Comparison of ENCODE assay signal across 16 cellular contexts in the genomic region with DNA sequence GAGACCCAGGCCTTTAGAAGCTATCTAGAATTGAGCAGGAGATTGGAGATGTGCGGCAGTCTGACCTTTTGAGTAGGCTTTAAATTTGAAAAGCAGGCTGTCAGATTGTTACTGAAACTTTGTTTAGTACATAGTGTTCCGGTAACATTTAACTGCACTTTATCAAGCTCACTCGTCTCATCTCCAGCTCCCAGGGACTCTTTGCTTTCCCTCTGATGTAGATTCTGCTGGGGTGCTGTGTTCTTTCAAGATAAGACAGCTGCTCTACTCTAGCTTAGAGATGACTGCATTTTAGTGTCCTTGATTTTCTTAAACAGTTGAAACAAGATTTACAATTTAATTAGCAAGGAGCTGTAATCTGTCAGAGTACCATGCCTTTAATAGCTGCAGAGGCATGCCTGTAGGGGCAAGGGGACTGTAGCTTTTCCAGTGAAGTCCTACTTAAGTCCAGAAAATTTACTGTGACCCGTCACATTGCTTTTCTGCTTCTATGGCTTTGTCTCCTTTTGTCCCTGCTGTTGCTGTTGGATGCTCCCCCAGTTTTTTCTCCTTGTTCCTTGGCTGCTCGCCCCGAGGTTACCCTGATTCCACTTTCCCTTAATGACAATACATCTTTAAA. TPM values are rescaled to one million over a fixed set of nuclear protein-coding genes. Genes with fewer than 3 reads are reported as not detected.
DNase-seq lines count a peak whose midpoint lies in the region; ATAC-seq and TF ChIP-seq lines count a peak whose summit lies in the region.
"Had no signal": no experiment of that assay in that cellular context is flagged by ENCODE, and none has a peak within 500 bp of the region (broad histone marks: within the 10 kb centered on the region; RNA-seq: fewer than 3 reads in every experiment).

No MANE protein-coding gene starts in this region.

- H2AK5ac ChIP-seq in mesenchymal stem cell (ENCODE audit: low read length, severe bottlenecking): no peak overlapping the region

- H3K36me3 Mint-ChIP-seq in activated CD4-positive, alpha-beta T cell treated with anti-CD3 and anti-CD28 coated beads, Interleukin-2, amount 10 ng/mL, durations not matched to agents 24 days and 14 days (ENCODE audit: low read depth): no peaks in the 10 kb centered on the region

- no peak for DNase-seq in activated CD4-positive, alpha-beta T cell treated with anti-CD3 and anti-CD28 coated beads, Interleukin-2, amount 10 ng/mL, durations not matched to agents 24 days and 14 days
- DNase-seq in activated CD4-positive, alpha-beta T cell treated with anti-CD3 and anti-CD28 coated beads for 48 hours: no peak
- DNase-seq in body of pancreas (peak in 1 of 4 donors; percentile 22), mesenchymal stem cell (peak; percentile 86), stomach (no peak), DMS 273 (lab: John Stamatoyannopoulos, UW; ENCODE audit: unreplicated experiment) (no peak), NCI-H187 treated with DMSO at 0.1 percent for 48 hours (lab: John Stamatoyannopoulos, UW) (no peak)
- DNase-seq: 8988T; CD4-positive, alpha-beta T cell; cerebellar nuclear complex; NCI-H1048; NCI-H446; PC-9; right lobe of liver had no signal

- no peak overlapping the region for H3K9ac ChIP-seq in mesenchymal stem cell (ENCODE audit: low read length)

- peak overlapping the region; percentile 30 for H3K27ac Mint-ChIP-seq in activated CD4-positive, alpha-beta T cell treated with anti-CD3 and anti-CD28 coated beads, Interleukin-2, amount 10 ng/mL, durations not matched to agents 24 days and 14 days
- H3K27ac Mint-ChIP-seq: activated naive CD8-positive, alpha-beta T cell; CD4-positive, alpha-beta T cell had no signal

- peak overlapping the region; percentile 20 to 98 for H2BK12ac ChIP-seq in mesenchymal stem cell (ENCODE audit: low read length in 2 of 2)

- H3K9me3 ChIP-seq in body of pancreas (no peaks in the 10 kb centered on the region), mesenchymal stem cell (ENCODE audit: control insufficient read depth, low read length) (no peaks in the 10 kb centered on the region), stomach (no peaks in the 10 kb centered on the region)
- H3K9me3 ChIP-seq: right lobe of liver had no signal

- peak overlapping the region in 1 of 2 experiments; percentile 86 for H3K14ac ChIP-seq in mesenchymal stem cell (ENCODE audit: low read length in 2 of 2)

- peak overlapping the region; percentile 88 to 95 for H3K18ac ChIP-seq in mesenchymal stem cell (ENCODE audit: low read depth in 1 of 2, low read length in 2 of 2)

- TF ChIP-seq CTCF in body of pancreas (IDR thresholded peaks at IDR 0.05) (no peak), stomach (IDR thresholded peaks at IDR 0.05) (no peak)

- H2BK15ac ChIP-seq in mesenchymal stem cell (ENCODE audit: low read depth, poor library complexity, severe bottlenecking): no peak overlapping the region

- no peak overlapping the region for H4K91ac ChIP-seq in mesenchymal stem cell (ENCODE audit: low read length)

- H3K4me3 ChIP-seq in body of pancreas (no peak overlapping the region), mesenchymal stem cell (ENCODE audit: insufficient read depth in 1 of 2, low read depth in 1 of 2, low read length in 2 of 2) (no peak overlapping the region), stomach (no peak overlapping the region)
- H3K4me3 ChIP-seq: PC-9, right lobe of liver had no signal

- H3K27me3 Mint-ChIP-seq in activated CD4-positive, alpha-beta T cell treated with anti-CD3 and anti-CD28 coated beads, Interleukin-2, amount 10 ng/mL, durations not matched to agents 24 days and 14 days: no peaks in the 10 kb centered on the region
- H3K27me3 Mint-ChIP-seq: activated naive CD8-positive, alpha-beta T cell; CD4-positive, alpha-beta T cell had no signal

- peak; percentile 62 for ATAC-seq in body of pancreas
- ATAC-seq in HG03135 (IDR thresholded peaks at IDR 0.05; ENCODE audit: unreplicated experiment): no peak

- H2BK5ac ChIP-seq in mesenchymal stem cell (ENCODE audit: low read depth, low read length, poor library complexity, severe bottlenecking): no peak overlapping the region

- TF ChIP-seq POLR2A in body of pancreas (IDR thresholded peaks at IDR 0.05) (no peak), stomach (IDR thresholded peaks at IDR 0.05) (no peak)

- no peaks in the 10 kb centered on the region for H3K27me3 ChIP-seq in body of pancreas
- H3K27me3 ChIP-seq in mesenchymal stem cell (ENCODE audit: control insufficient read depth in 1 of 2, insufficient read depth in 1 of 2, low read length in 2 of 2): peaks cover 5 to 12% of the 10 kb centered on the region in 2 experiments
- no peaks in the 10 kb centered on the region for H3K27me3 ChIP-seq in stomach
- H3K27me3 ChIP-seq: right lobe of liver had no signal

- H3K4me1 ChIP-seq in body of pancreas (no peaks in the 10 kb centered on the region), mesenchymal stem cell (ENCODE audit: control insufficient read depth, insufficient read depth, low read depth, low read length) (no peaks in the 10 kb centered on the region), stomach (peaks cover 0 to 16% (median 2%) of the 10 kb centered on the region in 4 donors)
- H3K4me1 ChIP-seq: right lobe of liver had no signal

- H3K4me1 Mint-ChIP-seq in activated CD4-positive, alpha-beta T cell treated with anti-CD3 and anti-CD28 coated beads, Interleukin-2, amount 10 ng/mL, durations not matched to agents 24 days and 14 days: peaks cover 13% of the 10 kb centered on the region

- H3K36me3 ChIP-seq in body of pancreas (replicated peaks in 1 of 2; ENCODE audit: insufficient read depth in 1 of 2, low read depth in 2 of 2): no peaks in the 10 kb centered on the region
- H3K36me3 ChIP-seq in mesenchymal stem cell (ENCODE audit: control insufficient read depth in 1 of 2, insufficient read depth in 2 of 2, low read depth in 1 of 2, low read length in 2 of 2): no peaks in the 10 kb centered on the region
- no peaks in the 10 kb centered on the region for H3K36me3 ChIP-seq in stomach
- H3K36me3 ChIP-seq: right lobe of liver had no signal

- no peak overlapping the region for H3K4me2 ChIP-seq in mesenchymal stem cell (ENCODE audit: low read length, poor library complexity, severe bottlenecking)
- H3K4me2 ChIP-seq: PC-9 had no signal

- TF ChIP-seq EP300 in stomach (IDR thresholded peaks at IDR 0.05): peak; percentile 16

- no peak overlapping the region for H3K23ac ChIP-seq in mesenchymal stem cell (ENCODE audit: low read length in 2 of 2)

- H3K4ac ChIP-seq in mesenchymal stem cell (ENCODE audit: low read depth in 1 of 2, low read length in 2 of 2): peak overlapping the region; percentile 17 to 81

- H2AFZ ChIP-seq in mesenchymal stem cell (ENCODE audit: low read depth, low read length): no peak overlapping the region
- H2AFZ ChIP-seq: PC-9 had no signal

- peaks cover 3% of the 10 kb centered on the region for H3K9me3 Mint-ChIP-seq in activated CD4-positive, alpha-beta T cell treated with anti-CD3 and anti-CD28 coated beads, Interleukin-2, amount 10 ng/mL, durations not matched to agents 24 days and 14 days
- H3K9me3 Mint-ChIP-seq: CD4-positive, alpha-beta T cell had no signal

- peak overlapping the region; percentile 78 for H2BK120ac ChIP-seq in mesenchymal stem cell (ENCODE audit: low read depth, low read length)

- no peak overlapping the region for H3K4me3 Mint-ChIP-seq in activated CD4-positive, alpha-beta T cell treated with anti-CD3 and anti-CD28 coated beads, Interleukin-2, amount 10 ng/mL, durations not matched to agents 24 days and 14 days
- H3K4me3 Mint-ChIP-seq: activated naive CD8-positive, alpha-beta T cell; CD4-positive, alpha-beta T cell had no signal

- WGBS in body of pancreas, 2 donors: 51 to 63% methylated on average over 6 of the region's 6 CpGs
- WGBS in mesenchymal stem cell: 11% methylated on average over 2 of the region's 6 CpGs
- 49 to 67% (median 61%) methylated on average over 6 of the region's 6 CpGs for WGBS in stomach, 5 donors

- H3K27ac ChIP-seq in body of pancreas: no peak overlapping the region
- no peak overlapping the region for H3K27ac ChIP-seq in mesenchymal stem cell (ENCODE audit: low read length, poor library complexity, severe bottlenecking)
- peak overlapping the region in 2 of 5 donors; percentile 50 to 70 for H3K27ac ChIP-seq in stomach
- H3K27ac ChIP-seq: PC-9 had no signal

- H4K8ac ChIP-seq in mesenchymal stem cell (ENCODE audit: low read length): peak overlapping the region; percentile 29

- H3K79me1 ChIP-seq in mesenchymal stem cell (replicated peaks; ENCODE audit: low read length, poor library complexity, severe bottlenecking): no peaks in the 10 kb centered on the region

- intact Hi-C loops in activated CD4-positive, alpha-beta T cell treated with anti-CD3 and anti-CD28 coated beads, Interleukin-2, amount 10 ng/mL, durations not matched to agents 24 days and 14 days (cut with micrococcal nuclease): no loop called here
- intact Hi-C loops in body of pancreas (cut with DNase I) (no loop called here), stomach (cut with DNase I; ENCODE audit: low total_unique reads) (no loop called here)

RNA-seq across cellular contexts. Expression of gene MTPN, which starts 56.4 kb away (rescaled TPM):
- 121 and 126 TPM in 2 replicates for total RNA-seq in activated CD4-positive, alpha-beta T cell treated with anti-CD3 and anti-CD28 coated beads, Interleukin-2, amount 10 ng/mL, durations not matched to agents 24 days and 14 days
- total RNA-seq in body of pancreas: 10 to 100 TPM; 23.1 to 25.1 TPM
- polyA plus RNA-seq in mesenchymal stem cell (2013, experiment 1 of 2): 156 TPM
- 152 TPM for polyA plus RNA-seq in mesenchymal stem cell (2013, experiment 2 of 2)
- total RNA-seq in stomach: 10 to 100 TPM; 44.0 to 99.3 (median 59.8) TPM
- 10 to 100 TPM; 33.2 to 60.9 (median 51.9) TPM for polyA plus RNA-seq in stomach
